ENCODE assay signal across 1 cellular context in genomic region chr3:187533797-187534196, GRCh38.
TF ChIP-seq lines count a peak whose summit lies in the region.

No MANE protein-coding gene starts in this region.

TF ChIP-seq in WTC11, 78 proteins besides CTCF, POLR2A, EP300 and RAD21:
- no peak for TF ChIP-seq ZNF532 (CRISPR knock-in tag; IDR thresholded peaks at IDR 0.05; ENCODE audit: borderline replicate concordance)
- TF ChIP-seq CREM (CRISPR knock-in tag; IDR thresholded peaks at IDR 0.05): no peak
- TF ChIP-seq RORB (CRISPR knock-in tag; IDR thresholded peaks at IDR 0.05): no peak
- no peak for TF ChIP-seq TEAD1 (CRISPR knock-in tag; IDR thresholded peaks at IDR 0.05)
- no peak for TF ChIP-seq FOXJ3 (CRISPR knock-in tag; IDR thresholded peaks at IDR 0.05; ENCODE audit: borderline replicate concordance)
- TF ChIP-seq GABPB1 (CRISPR knock-in tag; IDR thresholded peaks at IDR 0.05): no peak
- no peak for TF ChIP-seq ZNF423 (CRISPR knock-in tag; IDR thresholded peaks at IDR 0.05)
- no peak for TF ChIP-seq ETV6 (CRISPR knock-in tag; IDR thresholded peaks at IDR 0.05)
- no peak for TF ChIP-seq ZNF512 (CRISPR knock-in tag; IDR thresholded peaks at IDR 0.05; ENCODE audit: borderline replicate concordance)
- no peak for TF ChIP-seq ZNF219 (CRISPR knock-in tag; IDR thresholded peaks at IDR 0.05; ENCODE audit: borderline replicate concordance)
- no peak for TF ChIP-seq NFATC4 (CRISPR knock-in tag; IDR thresholded peaks at IDR 0.05)
- TF ChIP-seq USF1 (CRISPR knock-in tag; IDR thresholded peaks at IDR 0.05): no peak
TF ChIP-seq in WTC11: peak in this region for 0.
